Comparison of ENCODE assay signal across 16 cellular contexts in the genomic region with DNA sequence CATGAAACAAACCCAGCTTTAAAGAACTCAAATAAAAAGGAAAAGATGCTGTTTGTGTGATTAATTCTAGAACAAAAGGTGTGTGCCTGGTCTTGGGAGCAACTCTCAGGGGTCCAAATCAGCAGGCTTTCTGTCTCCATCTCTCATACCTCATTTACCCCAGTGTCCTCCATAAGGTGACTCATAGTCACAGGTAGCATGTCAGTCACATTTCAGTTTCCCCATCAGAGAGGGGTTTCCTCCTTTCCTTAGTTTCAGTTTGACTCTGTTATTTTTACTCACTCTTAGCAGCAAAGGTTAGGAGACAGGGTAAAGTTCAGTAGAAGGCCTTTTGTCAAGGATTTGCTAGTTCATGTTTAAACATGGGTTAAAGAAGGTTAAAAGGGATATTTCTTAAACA. TPM values are rescaled to one million over a fixed set of nuclear protein-coding genes. Genes with fewer than 3 reads are reported as not detected.
A peak's percentile ranks its signal among the peaks of the same experiment; 100 is the strongest.
DNase-seq lines count a peak whose midpoint lies in the region; ATAC-seq and TF ChIP-seq lines count a peak whose summit lies in the region.
"Had no signal": no experiment of that assay in that cellular context is flagged by ENCODE, and none has a peak within 500 bp of the region (broad histone marks: within the 10 kb centered on the region; RNA-seq: fewer than 3 reads in every experiment).

No MANE protein-coding gene starts in this region.

- peaks cover 11% of the 10 kb centered on the region for H3K4me1 Mint-ChIP-seq in chondrocyte (ENCODE audit: low read depth)

- no peaks in the 10 kb centered on the region for H3K36me3 Mint-ChIP-seq in chondrocyte (ENCODE audit: low read depth)

- TF ChIP-seq EP300 in stomach (IDR thresholded peaks at IDR 0.05): no peak

- no peaks in the 10 kb centered on the region for H3K27me3 Mint-ChIP-seq in chondrocyte (ENCODE audit: low read depth)

- no peak overlapping the region for H3K4me3 ChIP-seq in kidney epithelial cell (ENCODE audit: low read depth, low read length)
- H3K4me3 ChIP-seq in thyroid gland (replicated peaks in 1 of 3): no peak overlapping the region
- H3K4me3 ChIP-seq in stomach: no peak overlapping the region
- H3K4me3 ChIP-seq: lung had no signal

- H3K27me3 ChIP-seq in kidney epithelial cell (ENCODE audit: control insufficient read depth, insufficient read depth, low read length): no peaks in the 10 kb centered on the region
- H3K27me3 ChIP-seq in thyroid gland: no peaks in the 10 kb centered on the region
- no peaks in the 10 kb centered on the region for H3K27me3 ChIP-seq in stomach

- H3K4me1 ChIP-seq in thyroid gland (no peaks in the 10 kb centered on the region), stomach (peaks cover 0 to 5% (median 2%) of the 10 kb centered on the region in 4 donors)

- ATAC-seq in GM18505 (IDR thresholded peaks at IDR 0.05; ENCODE audit: unreplicated experiment): peak; percentile 63
- peak; percentile 82 for ATAC-seq in GM21825 (IDR thresholded peaks at IDR 0.05; ENCODE audit: unreplicated experiment)

- TF ChIP-seq CTCF in kidney epithelial cell (IDR thresholded peaks at IDR 0.05; ENCODE audit: insufficient read depth, low read length, poor library complexity, severe bottlenecking): no peak
- no peak for TF ChIP-seq CTCF in chondrocyte (IDR thresholded peaks at IDR 0.05)
- TF ChIP-seq CTCF in thyroid gland (IDR thresholded peaks at IDR 0.05): no peak
- no peak for TF ChIP-seq CTCF in stomach (IDR thresholded peaks at IDR 0.05)

- H3K27ac ChIP-seq in thyroid gland (no peak overlapping the region), stomach (no peak overlapping the region)
- H3K27ac ChIP-seq: C4-2B had no signal

- intact Hi-C loops in thyroid gland (cut with DNase I): no loop called here
- intact Hi-C loops in stomach (cut with DNase I; ENCODE audit: low total_unique reads): no loop called here

- H3K36me3 ChIP-seq in kidney epithelial cell (ENCODE audit: control insufficient read depth, insufficient read depth, low read length) (no peaks in the 10 kb centered on the region), thyroid gland (no peaks in the 10 kb centered on the region), stomach (no peaks in the 10 kb centered on the region)

- no peak overlapping the region for H3K27ac Mint-ChIP-seq in chondrocyte (ENCODE audit: unreplicated experiment)

- H3K9me3 ChIP-seq in thyroid gland: no peaks in the 10 kb centered on the region
- no peaks in the 10 kb centered on the region for H3K9me3 ChIP-seq in stomach

- DNase-seq in HT1080 (ENCODE audit: low read depth) (peak; percentile 28), kidney epithelial cell (ENCODE audit: low read depth) (peak; percentile 19), UCSD-AML1 (lab: John Stamatoyannopoulos, UW; ENCODE audit: unreplicated experiment) (no peak), chondrocyte (ENCODE audit: low spot score) (no peak), thyroid gland (no peak), stomach (no peak)
- DNase-seq: activated CD4-positive, alpha-beta T cell treated with anti-CD3 and anti-CD28 coated beads for 1 hour; activated T-cell treated with anti-CD3 and anti-CD28 coated beads, Interleukin-2, amount 50 U/mL, for 1 hour; anterior cingulate cortex; dermis blood vessel endothelial cell; nucleus accumbens; SW 1271 had no signal

- H3K4me3 Mint-ChIP-seq in chondrocyte (ENCODE audit: unreplicated experiment): no peak overlapping the region

- peaks cover 7% of the 10 kb centered on the region for H3K9me3 Mint-ChIP-seq in chondrocyte (ENCODE audit: low read depth)

- no peak for TF ChIP-seq POLR2A in GM18505 (IDR thresholded peaks at IDR 0.05; ENCODE audit: borderline replicate concordance, extremely low read depth, insufficient read depth, insufficient read length)
- TF ChIP-seq POLR2A in thyroid gland (IDR thresholded peaks at IDR 0.05): no peak
- TF ChIP-seq POLR2A in stomach (IDR thresholded peaks at IDR 0.05): no peak

RNA-seq across cellular contexts. Expression of a gene that starts 46.2 kb away (rescaled TPM):
- total RNA-seq in HT1080 (2014; rRNA removed; shearing (Covaris generic)): 26.9 and 27.7 TPM in 2 replicates
- polyA plus RNA-seq in HT1080 (2015; cell fraction: cytosol; rRNA removed): 21.1 and 27.6 TPM in 2 replicates
- polyA plus RNA-seq in HT1080 (2015; cell fraction: nucleus; rRNA removed): 16.4 and 17.4 TPM in 2 replicates
- total RNA-seq in kidney epithelial cell (48.5 and 48.7 TPM in 2 replicates), chondrocyte (3.9 to 6.5 TPM (median 6.3 TPM) in 3 replicates), thyroid gland (10 to 100 TPM; 12.1 to 27.3 (median 18.0) TPM), stomach (10 to 100 TPM in 4 of 5 donors, 1 to 10 TPM in 1; 2.6 to 27.0 (median 19.0) TPM)
- 10 to 100 TPM in 1 of 3 donors, 1 to 10 TPM in 2; 6.1 to 10.1 (median 6.3) TPM for polyA plus RNA-seq in stomach

Comparison
In these comparisons a context has a peak if more than half of its experiments do, and no peak if none do; other contexts are left out.
1. DNase-seq: peak in HT1080 (single experiment) and kidney epithelial cell (single experiment); none in UCSD-AML1 (single experiment), chondrocyte (single experiment), thyroid gland (0 of 2) and stomach (single experiment).